Comparison of ENCODE assay signal across 1 cellular context in the genomic region with DNA sequence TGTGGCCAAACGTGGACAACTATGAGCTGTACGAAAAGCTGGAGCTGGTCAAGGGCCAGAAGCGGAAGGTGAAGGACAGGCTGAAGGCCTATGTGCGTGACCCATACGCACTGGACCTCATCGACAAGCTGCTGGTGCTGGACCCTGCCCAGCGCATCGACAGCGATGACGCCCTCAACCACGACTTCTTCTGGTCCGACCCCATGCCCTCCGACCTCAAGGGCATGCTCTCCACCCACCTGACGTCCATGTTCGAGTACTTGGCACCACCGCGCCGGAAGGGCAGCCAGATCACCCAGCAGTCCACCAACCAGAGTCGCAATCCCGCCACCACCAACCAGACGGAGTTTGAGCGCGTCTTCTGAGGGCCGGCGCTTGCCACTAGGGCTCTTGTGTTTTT.
A peak's percentile ranks its signal among the peaks of the same experiment; 100 is the strongest.
TF ChIP-seq lines count a peak whose summit lies in the region.

No MANE protein-coding gene starts in this region.

TF ChIP-seq in liver, 16 proteins besides CTCF, POLR2A, EP300 and RAD21 (continued from another document):
- TF ChIP-seq, protein P1, sequence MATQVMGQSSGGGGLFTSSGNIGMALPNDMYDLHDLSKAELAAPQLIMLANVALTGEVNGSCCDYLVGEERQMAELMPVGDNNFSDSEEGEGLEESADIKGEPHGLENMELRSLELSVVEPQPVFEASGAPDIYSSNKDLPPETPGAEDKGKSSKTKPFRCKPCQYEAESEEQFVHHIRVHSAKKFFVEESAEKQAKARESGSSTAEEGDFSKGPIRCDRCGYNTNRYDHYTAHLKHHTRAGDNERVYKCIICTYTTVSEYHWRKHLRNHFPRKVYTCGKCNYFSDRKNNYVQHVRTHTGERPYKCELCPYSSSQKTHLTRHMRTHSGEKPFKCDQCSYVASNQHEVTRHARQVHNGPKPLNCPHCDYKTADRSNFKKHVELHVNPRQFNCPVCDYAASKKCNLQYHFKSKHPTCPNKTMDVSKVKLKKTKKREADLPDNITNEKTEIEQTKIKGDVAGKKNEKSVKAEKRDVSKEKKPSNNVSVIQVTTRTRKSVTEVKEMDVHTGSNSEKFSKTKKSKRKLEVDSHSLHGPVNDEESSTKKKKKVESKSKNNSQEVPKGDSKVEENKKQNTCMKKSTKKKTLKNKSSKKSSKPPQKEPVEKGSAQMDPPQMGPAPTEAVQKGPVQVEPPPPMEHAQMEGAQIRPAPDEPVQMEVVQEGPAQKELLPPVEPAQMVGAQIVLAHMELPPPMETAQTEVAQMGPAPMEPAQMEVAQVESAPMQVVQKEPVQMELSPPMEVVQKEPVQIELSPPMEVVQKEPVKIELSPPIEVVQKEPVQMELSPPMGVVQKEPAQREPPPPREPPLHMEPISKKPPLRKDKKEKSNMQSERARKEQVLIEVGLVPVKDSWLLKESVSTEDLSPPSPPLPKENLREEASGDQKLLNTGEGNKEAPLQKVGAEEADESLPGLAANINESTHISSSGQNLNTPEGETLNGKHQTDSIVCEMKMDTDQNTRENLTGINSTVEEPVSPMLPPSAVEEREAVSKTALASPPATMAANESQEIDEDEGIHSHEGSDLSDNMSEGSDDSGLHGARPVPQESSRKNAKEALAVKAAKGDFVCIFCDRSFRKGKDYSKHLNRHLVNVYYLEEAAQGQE (IDR thresholded peaks at IDR 0.05): peak; percentile 60
- TF ChIP-seq RXRA (IDR thresholded peaks at IDR 0.05) (peak; percentile 89 to 91), NR2F2 (IDR thresholded peaks at IDR 0.05) (peak; percentile 76), FOXA1 (IDR thresholded peaks at IDR 0.05) (no peak), SP1 (IDR thresholded peaks at IDR 0.05) (peak; percentile 68), FOXA2 (IDR thresholded peaks at IDR 0.05) (no peak), HNF4G (IDR thresholded peaks at IDR 0.05) (peak; percentile 6), TAF1 (conservative IDR thresholded peaks at IDR 0.05) (no peak)
